Comparison of ENCODE assay signal across 8 cellular contexts in the genomic region with DNA sequence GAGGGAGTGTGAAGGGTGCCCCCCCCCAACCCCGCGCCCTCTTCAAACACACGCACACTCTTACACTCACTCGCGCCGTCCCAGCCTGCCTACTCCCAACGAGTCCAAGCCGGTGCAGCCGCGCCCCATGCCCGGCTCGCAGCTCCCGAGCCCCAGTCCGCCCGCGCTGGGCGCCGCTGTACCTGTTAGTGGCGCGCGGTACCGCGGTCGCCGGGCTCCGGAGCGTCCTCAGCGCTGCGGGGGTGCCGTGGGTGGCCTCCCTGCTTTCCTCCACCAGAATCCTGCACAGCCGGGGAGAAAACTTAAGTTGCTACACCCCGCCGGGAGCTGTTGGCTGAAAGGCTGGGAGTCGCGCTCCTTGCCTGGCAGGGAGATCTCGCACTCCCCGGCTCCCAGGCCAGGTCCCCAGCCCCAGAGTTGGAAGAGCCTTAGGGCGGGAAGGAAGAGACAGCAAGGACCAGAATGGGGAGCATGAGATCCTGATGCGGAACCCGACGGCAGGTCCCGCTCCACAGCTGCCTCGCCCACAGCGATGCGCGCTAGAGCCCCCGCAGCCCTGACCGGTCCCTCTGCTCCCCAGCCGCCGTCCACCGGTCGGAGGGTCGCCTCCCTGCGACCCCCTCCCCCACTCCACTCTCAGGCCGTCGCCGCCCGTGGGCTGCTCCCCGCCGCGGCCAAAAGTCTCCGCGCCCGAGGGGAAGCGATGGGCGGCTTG. TPM values are rescaled to one million over a fixed set of nuclear protein-coding genes. Genes with fewer than 3 reads are reported as not detected.
DNase-seq lines count a peak whose midpoint lies in the region; ATAC-seq, FAIRE-seq and TF ChIP-seq lines count a peak whose summit lies in the region.

No MANE protein-coding gene starts in this region.

- DNase-seq in AG08395 (ENCODE audit: low spot score) (peak; percentile 25), PC-9 (peak in 1 of 2 experiments; percentile 59), left ventricle myocardium superior (peak; percentile 62), gastrocnemius medialis (no peak), BE2C (no peak), GM12891 (ENCODE audit: insufficient read length, low spot score) (no peak)
- DNase-seq in activated naive CD4-positive, alpha-beta T cell treated with anti-CD3 and anti-CD28 coated beads, Interleukin-2, amount 50 U/mL, for 72 hours (ENCODE audit: low spot score in 2 of 2), result peak in 1 of 2 donors; percentile 41

- no peaks in the 10 kb centered on the region for H3K27me3 ChIP-seq in PC-9 (ENCODE audit: insufficient read depth, low read depth)
- peaks cover 14 to 23% (median 21%) of the 10 kb centered on the region in 3 donors for H3K27me3 ChIP-seq in gastrocnemius medialis
- H3K27me3 ChIP-seq in BE2C, result peaks cover 57% of the 10 kb centered on the region

- H3K4me2 ChIP-seq in PC-9, result peak overlapping the region; percentile 86

- peak overlapping the region; percentile 67 for H2AFZ ChIP-seq in PC-9

- ATAC-seq in GM21529 (IDR thresholded peaks at IDR 0.05; ENCODE audit: unreplicated experiment) (peak; percentile 39), left ventricle myocardium superior (peak; percentile 77), gastrocnemius medialis (peak in 1 of 2 donors; percentile 54)
- peak; percentile 74 to 77 for ATAC-seq in activated naive CD4-positive, alpha-beta T cell treated with anti-CD3 and anti-CD28 coated beads, Interleukin-2, amount 50 U/mL, for 72 hours

- TF ChIP-seq POLR2A in gastrocnemius medialis (IDR thresholded peaks at IDR 0.05), result no peak
- TF ChIP-seq POLR2A in GM12891 (IDR thresholded peaks at IDR 0.05; ENCODE audit: low read depth, low read length), result no peak

- H3K9me2 ChIP-seq in PC-9 (ENCODE audit: insufficient read depth), result no peaks in the 10 kb centered on the region

- no TSS peak for BruUV-seq in PC-9 (replicated peaks; lab: Mats Ljungman, UMichigan)

- POLR2A ChIA-PET in PC-9 (lab: Charles Lee; ENCODE audit: unreplicated experiment), result interaction anchor here (0.7 kb wide), 1 partner anchor 488 kb away, joined by 6 read pairs; no protein-coding TSS in a partner anchor

- H4K20me1 ChIP-seq in PC-9 (ENCODE audit: insufficient read depth), result no peaks in the 10 kb centered on the region

- peaks cover 8 to 9% of the 10 kb centered on the region in 2 donors for H3K36me3 Mint-ChIP-seq in activated naive CD4-positive, alpha-beta T cell treated with anti-CD3 and anti-CD28 coated beads, Interleukin-2, amount 50 U/mL, for 72 hours

- no peaks in the 10 kb centered on the region for H3K36me3 ChIP-seq in PC-9 (ENCODE audit: low read depth)
- H3K36me3 ChIP-seq in gastrocnemius medialis, result no peaks in the 10 kb centered on the region
- no peaks in the 10 kb centered on the region for H3K36me3 ChIP-seq in BE2C

- H3F3A ChIP-seq in PC-9 (ENCODE audit: insufficient read depth, low read depth), result no peaks in the 10 kb centered on the region

- FAIRE-seq in GM12891 (lab: Jason Lieb, UNC), result no peak

- no peaks in the 10 kb centered on the region for H3K79me2 ChIP-seq in PC-9 (ENCODE audit: low read depth)

- H3K4me1 ChIP-seq in PC-9 (replicated peaks; ENCODE audit: insufficient read depth) (no peaks in the 10 kb centered on the region), gastrocnemius medialis (no peaks in the 10 kb centered on the region), BE2C (no peaks in the 10 kb centered on the region)

- peak overlapping the region; percentile 57 for H3K4me3 ChIP-seq in PC-9
- H3K4me3 ChIP-seq in gastrocnemius medialis, result peak overlapping the region; percentile 39 to 56 (median 46)
- no peak overlapping the region for H3K4me3 ChIP-seq in BE2C (ENCODE audit: low read depth, low read length)

- H3K9me3 Mint-ChIP-seq in activated naive CD4-positive, alpha-beta T cell treated with anti-CD3 and anti-CD28 coated beads, Interleukin-2, amount 50 U/mL, for 72 hours, result peaks cover 8 to 9% of the 10 kb centered on the region in 2 donors

- in situ Hi-C loops in gastrocnemius medialis (cut with MboI; ENCODE audit: low sequenced_read_pairs in 4 of 4), result no loop called here

- H3K27ac ChIP-seq in PC-9, result no peak overlapping the region
- peak overlapping the region in 1 of 4 donors; percentile 19 for H3K27ac ChIP-seq in gastrocnemius medialis

- no peak for TF ChIP-seq CTCF in PC-9 (conservative IDR thresholded peaks at IDR 0.05)
- no peak for TF ChIP-seq CTCF in gastrocnemius medialis (IDR thresholded peaks at IDR 0.05 in 4 of 5, conservative IDR thresholded peaks at IDR 0.05 in 1 of 5)
- TF ChIP-seq CTCF in BE2C (IDR thresholded peaks at IDR 0.05; ENCODE audit: low read depth, low read length), result no peak

- no peaks in the 10 kb centered on the region for H3K9me3 ChIP-seq in PC-9 (ENCODE audit: insufficient read depth, low read depth)
- peaks cover 0 to 4% (median 0%) of the 10 kb centered on the region in 3 donors for H3K9me3 ChIP-seq in gastrocnemius medialis
- no peaks in the 10 kb centered on the region for H3K9me3 ChIP-seq in BE2C

- H3K27ac Mint-ChIP-seq in activated naive CD4-positive, alpha-beta T cell treated with anti-CD3 and anti-CD28 coated beads, Interleukin-2, amount 50 U/mL, for 72 hours, result no peak overlapping the region

- intact Hi-C loops in PC-9 (cut with micrococcal nuclease; ENCODE audit: unreplicated experiment) (loop anchor here (5.0 to 10.0 kb wide), 3 partner anchors 74 to 629 kb away; no protein-coding TSS in a partner anchor), left ventricle myocardium superior (cut with micrococcal nuclease) (no loop called here), gastrocnemius medialis (cut with DNase I; ENCODE audit: low total_unique reads) (loop anchor here (10.0 kb wide), 1 partner anchor 111 kb away; no protein-coding TSS in a partner anchor)

- CTCF ChIA-PET in PC-9 (lab: Charles Lee), result interaction anchor here (0.5 to 0.7 kb wide), 3 partner anchors 17 to 238 kb away, joined by 3 to 16 read pairs (median 3); no protein-coding TSS in a partner anchor

TF ChIP-seq in GM12891, 5 proteins besides CTCF, POLR2A, EP300 and RAD21:
- no peak for TF ChIP-seq PAX5 (IDR thresholded peaks at IDR 0.05; ENCODE audit: insufficient read depth, low read length, severe bottlenecking)
- TF ChIP-seq TAF1 (IDR thresholded peaks at IDR 0.05; ENCODE audit: low read depth, low read length), result no peak
- TF ChIP-seq POLR2AphosphoS5 (IDR thresholded peaks at IDR 0.05; ENCODE audit: low read depth, low read length), result no peak
- no peak for TF ChIP-seq SPI1 (IDR thresholded peaks at IDR 0.05; ENCODE audit: low read depth, low read length)
- no peak for TF ChIP-seq POU2F2 (IDR thresholded peaks at IDR 0.05; ENCODE audit: low read depth, low read length)
TF ChIP-seq in GM12891: peak in this region for 0.

RNA-seq across cellular contexts. Expression of gene ST8SIA6, which starts 0.9 kb away (rescaled TPM):
- total RNA-seq in PC-9 (2021), result 0.60 and 2.1 TPM in 2 replicates
- under 1 TPM in 1 of 2 donors, not detected in 1; 0.10 TPM for total RNA-seq in activated naive CD4-positive, alpha-beta T cell treated with anti-CD3 and anti-CD28 coated beads, Interleukin-2, amount 50 U/mL, for 72 hours
- total RNA-seq in left ventricle myocardium superior, result 7.4 TPM
- total RNA-seq in gastrocnemius medialis, result under 1 TPM; 0.27 to 0.66 (median 0.44) TPM
- not detected for polyA plus RNA-seq in BE2C (2012; ENCODE audit: insufficient read depth, insufficient read length, low read depth)
- not detected for polyA plus RNA-seq in GM12891 (2012; ENCODE audit: low read depth, missing spikeins)

Comparison
In these comparisons a context has a peak if more than half of its experiments do, and no peak if none do; other contexts are left out.
1. DNase-seq: peak in AG08395 (single experiment) and left ventricle myocardium superior (single experiment); none in gastrocnemius medialis (0 of 2), BE2C (single experiment) and GM12891 (single experiment).